1 cellular context compared by ENCODE assay signal in genomic region chr5:159928122-159928960, GRCh38.
TF ChIP-seq lines count a peak whose summit lies in the region.

No MANE protein-coding gene starts in this region.

TF ChIP-seq in HCT116, 20 proteins besides CTCF, POLR2A, EP300 and RAD21 (continued from another document):
- TF ChIP-seq MAX (IDR thresholded peaks at IDR 0.05) (peak; percentile 44; the same call in 1 of the 2 replicates), CBX3 (IDR thresholded peaks at IDR 0.05; ENCODE audit: low read depth) (peak; percentile 61; the same call in 1 of the 2 replicates), SRF (IDR thresholded peaks at IDR 0.05; ENCODE audit: low read depth) (no peak), YY1 (IDR thresholded peaks at IDR 0.05; ENCODE audit: extremely low read depth, insufficient replicate concordance, low read depth, low read length) (no peak), JUND (IDR thresholded peaks at IDR 0.05) (peak; percentile 74)
